Comparison of ENCODE assay signal across 1 cellular context in the genomic region with DNA sequence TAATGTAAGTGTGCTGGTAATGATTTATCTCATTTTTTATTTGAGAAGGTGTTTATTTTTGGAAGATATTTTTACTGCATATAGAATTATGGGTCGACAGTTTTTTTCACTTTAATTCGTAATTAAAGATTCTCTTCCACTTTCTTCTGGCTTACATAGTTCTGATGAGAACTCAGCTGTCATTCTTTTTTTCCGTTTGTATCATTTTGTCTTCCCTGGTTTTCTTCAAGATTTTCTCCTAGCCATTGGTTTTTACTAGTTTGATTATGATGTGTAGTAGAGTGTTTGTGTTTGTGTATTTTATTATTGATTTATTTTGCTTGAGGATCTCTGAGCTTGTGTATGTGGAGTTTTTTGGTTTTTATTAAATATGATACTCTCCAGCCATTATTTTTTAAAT.
TF ChIP-seq lines count a peak whose summit lies in the region.

No MANE protein-coding gene starts in this region.

TF ChIP-seq in GM12878, 131 proteins besides CTCF, POLR2A, EP300 and RAD21 (continued from another document and continues in another):
- TF ChIP-seq MLLT1 (IDR thresholded peaks at IDR 0.05) (peak; percentile 76; the same call in 1 of the 2 replicates), TCF12 (IDR thresholded peaks at IDR 0.05; ENCODE audit: low read depth, low read length) (no peak), USF1 (IDR thresholded peaks at IDR 0.05; ENCODE audit: borderline replicate concordance, extremely low read length, insufficient read depth, low read depth, low read length) (no peak), JUNB (IDR thresholded peaks at IDR 0.05) (no peak), NFYA (IDR thresholded peaks at IDR 0.05; ENCODE audit: borderline replicate concordance, low read depth, low read length) (no peak), NR2C1 (IDR thresholded peaks at IDR 0.05) (no peak), HDAC2 (IDR thresholded peaks at IDR 0.05) (no peak), TARDBP (IDR thresholded peaks at IDR 0.05; ENCODE audit: borderline replicate concordance) (no peak), BACH1 (IDR thresholded peaks at IDR 0.05; ENCODE audit: borderline replicate concordance) (no peak), NKRF (conservative IDR thresholded peaks at IDR 0.05) (no peak), ZNF687 (IDR thresholded peaks at IDR 0.05) (no peak), PML (IDR thresholded peaks at IDR 0.05; ENCODE audit: low read length) (no peak), FOS (IDR thresholded peaks at IDR 0.05; ENCODE audit: borderline replicate concordance, extremely low read depth, insufficient read length) (no peak), SMAD5 (IDR thresholded peaks at IDR 0.05; ENCODE audit: low read depth) (no peak), CREB1 (IDR thresholded peaks at IDR 0.05; ENCODE audit: low read depth) (no peak), SREBF1 (IDR thresholded peaks at IDR 0.05; ENCODE audit: low read length) (no peak), LARP7 (IDR thresholded peaks at IDR 0.05) (no peak), ESRRA (IDR thresholded peaks at IDR 0.05; ENCODE audit: low read length) (no peak), RUNX3 (IDR thresholded peaks at IDR 0.05; ENCODE audit: low read length) (no peak), SKIL (IDR thresholded peaks at IDR 0.05; ENCODE audit: low read depth, poor library complexity, severe bottlenecking) (no peak), WRNIP1 (IDR thresholded peaks at IDR 0.05; ENCODE audit: borderline replicate concordance, low read depth, low read length) (no peak), SUPT20H (IDR thresholded peaks at IDR 0.05; ENCODE audit: borderline replicate concordance, control insufficient read depth, low read depth, low read length) (no peak), ZBTB33 (IDR thresholded peaks at IDR 0.05) (peak; percentile 91)
- TF ChIP-seq, protein P1, sequence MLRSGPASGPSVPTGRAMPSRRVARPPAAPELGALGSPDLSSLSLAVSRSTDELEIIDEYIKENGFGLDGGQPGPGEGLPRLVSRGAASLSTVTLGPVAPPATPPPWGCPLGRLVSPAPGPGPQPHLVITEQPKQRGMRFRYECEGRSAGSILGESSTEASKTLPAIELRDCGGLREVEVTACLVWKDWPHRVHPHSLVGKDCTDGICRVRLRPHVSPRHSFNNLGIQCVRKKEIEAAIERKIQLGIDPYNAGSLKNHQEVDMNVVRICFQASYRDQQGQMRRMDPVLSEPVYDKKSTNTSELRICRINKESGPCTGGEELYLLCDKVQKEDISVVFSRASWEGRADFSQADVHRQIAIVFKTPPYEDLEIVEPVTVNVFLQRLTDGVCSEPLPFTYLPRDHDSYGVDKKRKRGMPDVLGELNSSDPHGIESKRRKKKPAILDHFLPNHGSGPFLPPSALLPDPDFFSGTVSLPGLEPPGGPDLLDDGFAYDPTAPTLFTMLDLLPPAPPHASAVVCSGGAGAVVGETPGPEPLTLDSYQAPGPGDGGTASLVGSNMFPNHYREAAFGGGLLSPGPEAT (IDR thresholded peaks at IDR 0.05; ENCODE audit: low read depth): 0 out of 2 replicates have a peak, but pooled peaks have one; percentile 24
- TF ChIP-seq, protein P2, sequence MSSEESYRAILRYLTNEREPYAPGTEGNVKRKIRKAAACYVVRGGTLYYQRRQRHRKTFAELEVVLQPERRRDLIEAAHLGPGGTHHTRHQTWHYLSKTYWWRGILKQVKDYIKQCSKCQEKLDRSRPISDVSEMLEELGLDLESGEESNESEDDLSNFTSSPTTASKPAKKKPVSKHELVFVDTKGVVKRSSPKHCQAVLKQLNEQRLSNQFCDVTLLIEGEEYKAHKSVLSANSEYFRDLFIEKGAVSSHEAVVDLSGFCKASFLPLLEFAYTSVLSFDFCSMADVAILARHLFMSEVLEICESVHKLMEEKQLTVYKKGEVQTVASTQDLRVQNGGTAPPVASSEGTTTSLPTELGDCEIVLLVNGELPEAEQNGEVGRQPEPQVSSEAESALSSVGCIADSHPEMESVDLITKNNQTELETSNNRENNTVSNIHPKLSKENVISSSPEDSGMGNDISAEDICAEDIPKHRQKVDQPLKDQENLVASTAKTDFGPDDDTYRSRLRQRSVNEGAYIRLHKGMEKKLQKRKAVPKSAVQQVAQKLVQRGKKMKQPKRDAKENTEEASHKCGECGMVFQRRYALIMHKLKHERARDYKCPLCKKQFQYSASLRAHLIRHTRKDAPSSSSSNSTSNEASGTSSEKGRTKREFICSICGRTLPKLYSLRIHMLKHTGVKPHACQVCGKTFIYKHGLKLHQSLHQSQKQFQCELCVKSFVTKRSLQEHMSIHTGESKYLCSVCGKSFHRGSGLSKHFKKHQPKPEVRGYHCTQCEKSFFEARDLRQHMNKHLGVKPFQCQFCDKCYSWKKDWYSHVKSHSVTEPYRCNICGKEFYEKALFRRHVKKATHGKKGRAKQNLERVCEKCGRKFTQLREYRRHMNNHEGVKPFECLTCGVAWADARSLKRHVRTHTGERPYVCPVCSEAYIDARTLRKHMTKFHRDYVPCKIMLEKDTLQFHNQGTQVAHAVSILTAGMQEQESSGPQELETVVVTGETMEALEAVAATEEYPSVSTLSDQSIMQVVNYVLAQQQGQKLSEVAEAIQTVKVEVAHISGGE (CRISPR knock-in tag; IDR thresholded peaks at IDR 0.05): no peak
- TF ChIP-seq, protein P3, sequence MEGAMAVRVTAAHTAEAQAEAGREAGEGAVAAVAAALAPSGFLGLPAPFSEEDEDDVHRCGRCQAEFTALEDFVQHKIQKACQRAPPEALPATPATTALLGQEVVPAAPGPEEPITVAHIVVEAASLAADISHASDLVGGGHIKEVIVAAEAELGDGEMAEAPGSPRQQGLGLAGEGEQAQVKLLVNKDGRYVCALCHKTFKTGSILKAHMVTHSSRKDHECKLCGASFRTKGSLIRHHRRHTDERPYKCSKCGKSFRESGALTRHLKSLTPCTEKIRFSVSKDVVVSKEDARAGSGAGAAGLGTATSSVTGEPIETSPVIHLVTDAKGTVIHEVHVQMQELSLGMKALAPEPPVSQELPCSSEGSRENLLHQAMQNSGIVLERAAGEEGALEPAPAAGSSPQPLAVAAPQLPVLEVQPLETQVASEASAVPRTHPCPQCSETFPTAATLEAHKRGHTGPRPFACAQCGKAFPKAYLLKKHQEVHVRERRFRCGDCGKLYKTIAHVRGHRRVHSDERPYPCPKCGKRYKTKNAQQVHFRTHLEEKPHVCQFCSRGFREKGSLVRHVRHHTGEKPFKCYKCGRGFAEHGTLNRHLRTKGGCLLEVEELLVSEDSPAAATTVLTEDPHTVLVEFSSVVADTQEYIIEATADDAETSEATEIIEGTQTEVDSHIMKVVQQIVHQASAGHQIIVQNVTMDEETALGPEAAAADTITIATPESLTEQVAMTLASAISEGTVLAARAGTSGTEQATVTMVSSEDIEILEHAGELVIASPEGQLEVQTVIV (IDR thresholded peaks at IDR 0.05; ENCODE audit: borderline replicate concordance, partially characterized antibody): no peak
- TF ChIP-seq, protein P4, sequence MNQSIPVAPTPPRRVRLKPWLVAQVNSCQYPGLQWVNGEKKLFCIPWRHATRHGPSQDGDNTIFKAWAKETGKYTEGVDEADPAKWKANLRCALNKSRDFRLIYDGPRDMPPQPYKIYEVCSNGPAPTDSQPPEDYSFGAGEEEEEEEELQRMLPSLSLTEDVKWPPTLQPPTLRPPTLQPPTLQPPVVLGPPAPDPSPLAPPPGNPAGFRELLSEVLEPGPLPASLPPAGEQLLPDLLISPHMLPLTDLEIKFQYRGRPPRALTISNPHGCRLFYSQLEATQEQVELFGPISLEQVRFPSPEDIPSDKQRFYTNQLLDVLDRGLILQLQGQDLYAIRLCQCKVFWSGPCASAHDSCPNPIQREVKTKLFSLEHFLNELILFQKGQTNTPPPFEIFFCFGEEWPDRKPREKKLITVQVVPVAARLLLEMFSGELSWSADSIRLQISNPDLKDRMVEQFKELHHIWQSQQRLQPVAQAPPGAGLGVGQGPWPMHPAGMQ (IDR thresholded peaks at IDR 0.05; ENCODE audit: borderline replicate concordance): no peak
